36 cellular contexts compared by ENCODE assay signal in the genomic region with DNA sequence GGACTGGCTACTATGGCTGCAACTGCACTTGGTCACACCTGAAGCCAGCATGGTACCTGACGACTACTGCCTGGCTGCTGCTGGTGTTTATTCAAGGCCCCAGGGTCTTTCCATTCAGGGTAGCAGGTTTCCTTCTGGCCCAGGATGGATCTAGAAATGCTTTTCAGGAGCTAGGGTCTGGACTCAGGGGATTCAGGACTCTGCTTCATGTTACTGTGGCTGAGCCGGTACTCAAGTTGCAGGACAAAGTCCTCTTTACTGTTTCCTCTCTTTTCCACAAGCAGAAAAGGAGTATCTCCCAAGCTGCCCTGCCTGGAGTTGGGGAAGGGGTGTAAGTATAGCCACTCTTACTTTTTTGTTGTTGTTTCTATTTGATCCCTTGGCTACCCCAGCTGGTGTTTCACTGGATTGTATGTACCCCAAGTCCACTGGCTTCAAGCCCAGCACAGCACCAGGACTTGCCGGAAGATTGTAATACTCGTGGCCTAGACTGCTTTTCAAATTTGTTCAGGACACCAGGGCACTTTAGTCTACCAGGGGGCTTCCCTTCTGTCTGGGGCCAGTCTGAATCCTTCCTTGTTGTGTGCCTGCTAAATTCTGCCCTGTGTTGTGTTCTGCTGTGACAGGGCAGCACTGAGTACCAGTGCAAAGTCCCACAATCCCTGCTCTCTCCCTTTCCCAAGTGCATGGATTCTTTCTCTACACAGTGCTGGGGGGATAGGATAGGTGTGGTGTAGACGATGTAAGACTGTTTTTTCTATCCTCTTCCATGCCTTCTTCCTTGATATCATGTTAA.
"Had no signal": no experiment of that assay in that cellular context is flagged by ENCODE, and none has a peak within 500 bp of the region (broad histone marks: within the 10 kb centered on the region; RNA-seq: fewer than 3 reads in every experiment).

No MANE protein-coding gene starts in this region.

- H3K27me3 ChIP-seq: adrenal gland, body of pancreas, cardiac muscle cell, colonic mucosa, dorsolateral prefrontal cortex had no signal

- H3K4me1 ChIP-seq: adrenal gland, body of pancreas, colonic mucosa had no signal

- H3K9me3 Mint-ChIP-seq: activated CD4-positive, alpha-beta memory T cell treated with anti-CD3 and anti-CD28 coated beads, Interleukin-2, amount 10 ng/mL, durations not matched to agents 7 days and 5 days; activated naive CD4-positive, alpha-beta T cell treated with anti-CD3 and anti-CD28 coated beads, Interleukin-2, amount 10 ng/mL, durations not matched to agents 7 days and 5 days; activated naive CD8-positive, alpha-beta T cell treated with anti-CD3 and anti-CD28 coated beads, Interleukin-2, amount 50 U/mL, for 24 hours; activated T-cell treated with anti-CD3 and anti-CD28 coated beads, Interleukin-2, amount 50 U/mL, for 24 hours; dendritic cell treated with granulocyte-macrophage colony-stimulating factor and Interleukin-4, amounts not matched to agents 40 ng/mL and 50 ng/mL, for 4 days; endodermal cell; T-helper 1 cell treated with Interleukin-12 subunit alpha and Interleukin-12 subunit beta and Interleukin-4 antibody, amounts not matched to agents 30 μg/mL and 1 μg/mL, for 36 hours; T-helper 2 cell treated with Interferon-gamma antibody and Interleukin-4, amounts not matched to agents 5 μg/mL and 100 μg/mL, for 36 hours had no signal

- ATAC-seq: activated CD4-positive, alpha-beta T cell treated with anti-CD3 and anti-CD28 coated beads for 36 hours; activated naive CD8-positive, alpha-beta T cell treated with anti-CD3 and anti-CD28 coated beads, Interleukin-2, amount 50 U/mL, for 24 hours; activated T-cell treated with anti-CD3 and anti-CD28 coated beads, Interleukin-2, amount 50 U/mL, for 72 hours; body of pancreas; esophagus mucosa; T-cell had no signal

- H3K36me3 Mint-ChIP-seq: activated naive CD4-positive, alpha-beta T cell treated with anti-CD3 and anti-CD28 coated beads, Interleukin-2, amount 10 ng/mL, durations not matched to agents 7 days and 5 days had no signal

- H3K4me3 Mint-ChIP-seq: activated CD4-positive, alpha-beta memory T cell treated with anti-CD3 and anti-CD28 coated beads, Interleukin-2, amount 10 ng/mL, durations not matched to agents 7 days and 5 days; activated CD4-positive, alpha-beta T cell treated with anti-CD3 and anti-CD28 coated beads for 36 hours; activated CD4-positive, alpha-beta T cell treated with anti-CD3 and anti-CD28 coated beads, Interleukin-2, amount 10 ng/mL, durations not matched to agents 7 days and 5 days; activated naive CD4-positive, alpha-beta T cell treated with anti-CD3 and anti-CD28 coated beads, Interleukin-2, amount 10 ng/mL, durations not matched to agents 7 days and 5 days; activated naive CD8-positive, alpha-beta T cell treated with anti-CD3 and anti-CD28 coated beads for 36 hours; activated naive CD8-positive, alpha-beta T cell treated with anti-CD3 and anti-CD28 coated beads, Interleukin-2, amount 50 U/mL, for 24 hours; activated T-cell treated with anti-CD3 and anti-CD28 coated beads, Interleukin-2, amount 50 U/mL, for 24 hours; activated T-cell treated with anti-CD3 and anti-CD28 coated beads, Interleukin-2, amount 50 U/mL, for 72 hours; dendritic cell treated with granulocyte-macrophage colony-stimulating factor and Interleukin-4, amounts not matched to agents 40 ng/mL and 50 ng/mL, for 4 days; endodermal cell; T-cell; T-helper 1 cell treated with Interleukin-12 subunit alpha and Interleukin-12 subunit beta and Interleukin-4 antibody, amounts not matched to agents 30 μg/mL and 1 μg/mL, for 36 hours; T-helper 2 cell treated with Interferon-gamma antibody and Interleukin-4, amounts not matched to agents 5 μg/mL and 100 μg/mL, for 36 hours had no signal

- H3K27ac Mint-ChIP-seq: activated CD4-positive, alpha-beta memory T cell treated with anti-CD3 and anti-CD28 coated beads, Interleukin-2, amount 10 ng/mL, durations not matched to agents 7 days and 5 days; activated CD4-positive, alpha-beta T cell treated with anti-CD3 and anti-CD28 coated beads for 36 hours; activated CD4-positive, alpha-beta T cell treated with anti-CD3 and anti-CD28 coated beads, Interleukin-2, amount 10 ng/mL, durations not matched to agents 7 days and 5 days; activated naive CD4-positive, alpha-beta T cell treated with anti-CD3 and anti-CD28 coated beads, Interleukin-2, amount 10 ng/mL, durations not matched to agents 7 days and 5 days; activated naive CD8-positive, alpha-beta T cell treated with anti-CD3 and anti-CD28 coated beads for 36 hours; activated naive CD8-positive, alpha-beta T cell treated with anti-CD3 and anti-CD28 coated beads, Interleukin-2, amount 50 U/mL, for 24 hours; activated T-cell treated with anti-CD3 and anti-CD28 coated beads, Interleukin-2, amount 50 U/mL, for 24 hours; activated T-cell treated with anti-CD3 and anti-CD28 coated beads, Interleukin-2, amount 50 U/mL, for 72 hours; dendritic cell treated with granulocyte-macrophage colony-stimulating factor and Interleukin-4, amounts not matched to agents 40 ng/mL and 50 ng/mL, for 4 days; endodermal cell; T-cell; T-helper 1 cell treated with Interleukin-12 subunit alpha and Interleukin-12 subunit beta and Interleukin-4 antibody, amounts not matched to agents 30 μg/mL and 1 μg/mL, for 36 hours; T-helper 2 cell treated with Interferon-gamma antibody and Interleukin-4, amounts not matched to agents 5 μg/mL and 100 μg/mL, for 36 hours had no signal

- H3K27me3 Mint-ChIP-seq: activated CD4-positive, alpha-beta memory T cell treated with anti-CD3 and anti-CD28 coated beads, Interleukin-2, amount 10 ng/mL, durations not matched to agents 7 days and 5 days; activated CD4-positive, alpha-beta T cell treated with anti-CD3 and anti-CD28 coated beads for 36 hours; activated CD4-positive, alpha-beta T cell treated with anti-CD3 and anti-CD28 coated beads, Interleukin-2, amount 10 ng/mL, durations not matched to agents 7 days and 5 days; activated naive CD4-positive, alpha-beta T cell treated with anti-CD3 and anti-CD28 coated beads, Interleukin-2, amount 10 ng/mL, durations not matched to agents 7 days and 5 days; activated naive CD8-positive, alpha-beta T cell treated with anti-CD3 and anti-CD28 coated beads for 36 hours; activated naive CD8-positive, alpha-beta T cell treated with anti-CD3 and anti-CD28 coated beads, Interleukin-2, amount 50 U/mL, for 24 hours; activated T-cell treated with anti-CD3 and anti-CD28 coated beads, Interleukin-2, amount 50 U/mL, for 24 hours; dendritic cell treated with granulocyte-macrophage colony-stimulating factor and Interleukin-4, amounts not matched to agents 40 ng/mL and 50 ng/mL, for 4 days; T-cell had no signal

- H3K27ac ChIP-seq: adrenal gland, body of pancreas, cardiac muscle cell, colonic mucosa, dorsolateral prefrontal cortex, WERI-Rb-1 had no signal

- H3K36me3 ChIP-seq: adrenal gland, cardiac muscle cell, colonic mucosa, WERI-Rb-1 had no signal

- H3K4me1 Mint-ChIP-seq: activated CD4-positive, alpha-beta memory T cell treated with anti-CD3 and anti-CD28 coated beads, Interleukin-2, amount 10 ng/mL, durations not matched to agents 7 days and 5 days; activated CD4-positive, alpha-beta T cell treated with anti-CD3 and anti-CD28 coated beads for 36 hours; activated CD4-positive, alpha-beta T cell treated with anti-CD3 and anti-CD28 coated beads, Interleukin-2, amount 10 ng/mL, durations not matched to agents 7 days and 5 days; activated naive CD4-positive, alpha-beta T cell treated with anti-CD3 and anti-CD28 coated beads, Interleukin-2, amount 10 ng/mL, durations not matched to agents 7 days and 5 days; activated naive CD8-positive, alpha-beta T cell treated with anti-CD3 and anti-CD28 coated beads for 36 hours; activated naive CD8-positive, alpha-beta T cell treated with anti-CD3 and anti-CD28 coated beads, Interleukin-2, amount 50 U/mL, for 24 hours; T-cell had no signal

- H3K4me3 ChIP-seq: adrenal gland, body of pancreas, cardiac muscle cell, colonic mucosa, dorsolateral prefrontal cortex had no signal

- FAIRE-seq: frontal cortex had no signal

- H3K9me3 ChIP-seq: adrenal gland, body of pancreas, colonic mucosa had no signal

- DNase-seq: activated CD4-positive, alpha-beta memory T cell treated with anti-CD3 and anti-CD28 coated beads, Interleukin-2, amount 10 ng/mL, durations not matched to agents 7 days and 5 days; activated CD4-positive, alpha-beta T cell treated with anti-CD3 and anti-CD28 coated beads for 36 hours; activated CD4-positive, alpha-beta T cell treated with anti-CD3 and anti-CD28 coated beads, Interleukin-2, amount 10 ng/mL, durations not matched to agents 7 days and 5 days; activated CD4-positive, alpha-beta T cell treated with anti-CD3 and anti-CD28 coated beads, Interleukin-2, amount 50 U/mL, for 4 hours; activated CD4-positive, CD25-positive, alpha-beta regulatory T cell; activated CD4-positive, CD25-positive, alpha-beta regulatory T cell treated with anti-CD3 and anti-CD28 coated beads, Interleukin-2, amount 50 U/mL, for 72 hours; activated CD8-positive, alpha-beta memory T cell treated with anti-CD3 and anti-CD28 coated beads, Interleukin-2, amount 50 U/mL, for 48 hours; activated gamma-delta T cell; activated naive CD4-positive, alpha-beta T cell; activated naive CD4-positive, alpha-beta T cell treated with anti-CD3 and anti-CD28 coated beads, Interleukin-2, amount 10 ng/mL, durations not matched to agents 7 days and 5 days; activated naive CD8-positive, alpha-beta T cell treated with anti-CD3 and anti-CD28 coated beads for 36 hours; activated naive CD8-positive, alpha-beta T cell treated with anti-CD3 and anti-CD28 coated beads, Interleukin-2, amount 50 U/mL, for 24 hours; activated T-cell treated with anti-CD3 and anti-CD28 coated beads for 4 hours; activated T-cell treated with anti-CD3 and anti-CD28 coated beads, Interleukin-2, amount 50 U/mL, for 24 hours; activated T-cell treated with anti-CD3 and anti-CD28 coated beads, Interleukin-2, amount 50 U/mL, for 72 hours; adrenal gland; amygdala; aorta; body of pancreas; central memory CD4-positive, alpha-beta T cell; cerebellar nuclear complex; colonic mucosa; dorsolateral prefrontal cortex; effector memory CD4-positive, alpha-beta T cell; endodermal cell; foreskin fibroblast; head of caudate nucleus; T-cell; T1000; WERI-Rb-1 had no signal
